ENCODE assay signal across 1 cellular context in genomic region chr3:129120254-129121004, GRCh38.
A peak's percentile ranks its signal among the peaks of the same experiment; 100 is the strongest.
TF ChIP-seq lines count a peak whose summit lies in the region.

No MANE protein-coding gene starts in this region.

TF ChIP-seq in HepG2, 621 proteins besides CTCF, POLR2A, EP300 and RAD21 (continued from another document and continues in another):
- TF ChIP-seq THAP9 (CRISPR knock-in tag; IDR thresholded peaks at IDR 0.05; ENCODE audit: borderline replicate concordance): no peak
- peak; percentile 48 for TF ChIP-seq PPARG (CRISPR knock-in tag; conservative IDR thresholded peaks at IDR 0.05)
- no peak for TF ChIP-seq BCL6 (CRISPR knock-in tag; IDR thresholded peaks at IDR 0.05)
- no peak for TF ChIP-seq MLX (CRISPR knock-in tag; IDR thresholded peaks at IDR 0.05)
- no peak for TF ChIP-seq TEF (CRISPR knock-in tag; IDR thresholded peaks at IDR 0.05)
- no peak for TF ChIP-seq ZNF501 (CRISPR knock-in tag; IDR thresholded peaks at IDR 0.05)
- TF ChIP-seq TBX2 (CRISPR knock-in tag; IDR thresholded peaks at IDR 0.05; ENCODE audit: borderline replicate concordance): no peak
- TF ChIP-seq ZNF780A (CRISPR knock-in tag; IDR thresholded peaks at IDR 0.05): no peak
- TF ChIP-seq NFKB2 (CRISPR knock-in tag; IDR thresholded peaks at IDR 0.05; ENCODE audit: borderline replicate concordance): 0 out of 2 replicates have a peak, but pooled peaks have one; percentile 12
- no peak for TF ChIP-seq KLF9 (CRISPR knock-in tag; IDR thresholded peaks at IDR 0.05; ENCODE audit: low read depth)
- TF ChIP-seq ETS1 (CRISPR knock-in tag; IDR thresholded peaks at IDR 0.05): no peak
- peak; percentile 44; the same call in 1 of the 2 replicates for TF ChIP-seq ZBTB2 (CRISPR knock-in tag; IDR thresholded peaks at IDR 0.05; ENCODE audit: low read depth)
- TF ChIP-seq CREBL2 (CRISPR knock-in tag; IDR thresholded peaks at IDR 0.05; ENCODE audit: borderline replicate concordance): no peak
- TF ChIP-seq ZNF142 (CRISPR knock-in tag; IDR thresholded peaks at IDR 0.05): no peak
- no peak for TF ChIP-seq ZNF619 (CRISPR knock-in tag; IDR thresholded peaks at IDR 0.05)
- TF ChIP-seq ZNF609 (CRISPR knock-in tag; IDR thresholded peaks at IDR 0.05; ENCODE audit: borderline replicate concordance): no peak
- no peak for TF ChIP-seq HNRNPL (IDR thresholded peaks at IDR 0.05; ENCODE audit: low read depth, low read length)
- no peak for TF ChIP-seq CSRNP1 (CRISPR knock-in tag; IDR thresholded peaks at IDR 0.05)
- no peak for TF ChIP-seq ZNF513 (CRISPR knock-in tag; conservative IDR thresholded peaks at IDR 0.05)
- TF ChIP-seq ZBTB34 (CRISPR knock-in tag; IDR thresholded peaks at IDR 0.05): no peak
- no peak for TF ChIP-seq GLI4 (CRISPR knock-in tag; IDR thresholded peaks at IDR 0.05; ENCODE audit: borderline replicate concordance)
- TF ChIP-seq ADNP (CRISPR knock-in tag; IDR thresholded peaks at IDR 0.05): no peak
- TF ChIP-seq E2F1 (CRISPR knock-in tag; IDR thresholded peaks at IDR 0.05): no peak
- no peak for TF ChIP-seq ZNF720 (CRISPR knock-in tag; IDR thresholded peaks at IDR 0.05)
- TF ChIP-seq ZNF12 (CRISPR knock-in tag; IDR thresholded peaks at IDR 0.05): no peak
